Comparison of ENCODE assay signal across 1 cellular context in the genomic region with DNA sequence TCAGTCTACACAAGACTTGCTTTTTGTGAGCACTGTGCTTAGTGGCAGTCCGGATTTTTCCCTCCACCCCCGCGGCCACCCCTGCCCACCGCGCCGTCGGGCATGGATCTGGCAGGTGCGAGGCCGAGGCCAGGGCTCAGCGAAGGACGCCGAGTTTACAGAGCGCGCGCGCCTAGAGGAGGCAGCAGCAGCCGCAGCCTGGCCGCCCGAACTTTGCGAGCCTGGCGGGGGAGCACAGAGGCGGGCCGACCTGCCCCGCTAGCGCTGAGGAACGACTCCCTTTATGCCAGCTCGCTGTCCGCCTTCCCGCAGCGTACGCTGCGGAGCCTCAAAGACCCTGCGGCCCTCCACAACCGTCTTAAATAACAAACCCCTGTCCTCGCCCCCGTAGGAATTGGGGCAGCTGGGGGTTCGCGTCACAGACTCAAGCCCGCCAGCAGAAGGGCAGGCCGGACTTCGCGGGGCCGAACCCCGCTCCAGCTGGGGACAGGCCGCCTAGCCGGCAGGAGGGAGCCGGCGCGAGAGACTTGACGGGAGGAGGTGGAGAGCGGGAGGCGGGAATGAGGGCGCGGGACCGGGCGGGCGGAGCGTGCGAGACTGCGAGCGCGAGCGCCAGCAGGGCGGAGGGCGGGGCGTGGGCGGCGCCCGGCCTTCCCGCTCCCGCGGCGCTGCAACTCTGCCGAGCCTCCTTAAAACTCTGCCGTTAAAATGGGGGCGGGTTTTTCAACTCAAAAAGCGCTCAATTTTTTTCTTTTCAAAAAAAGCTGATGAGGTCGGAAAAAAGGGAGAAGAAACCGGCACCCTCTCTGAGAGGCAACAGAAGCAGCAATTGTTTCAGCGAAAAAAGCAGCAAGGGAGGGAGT.
TF ChIP-seq lines count a peak whose summit lies in the region.

No MANE protein-coding gene starts in this region.

TF ChIP-seq in HepG2, 621 proteins besides CTCF, POLR2A, EP300 and RAD21 (continued from another document and continues in another):
- TF ChIP-seq, protein P1, sequence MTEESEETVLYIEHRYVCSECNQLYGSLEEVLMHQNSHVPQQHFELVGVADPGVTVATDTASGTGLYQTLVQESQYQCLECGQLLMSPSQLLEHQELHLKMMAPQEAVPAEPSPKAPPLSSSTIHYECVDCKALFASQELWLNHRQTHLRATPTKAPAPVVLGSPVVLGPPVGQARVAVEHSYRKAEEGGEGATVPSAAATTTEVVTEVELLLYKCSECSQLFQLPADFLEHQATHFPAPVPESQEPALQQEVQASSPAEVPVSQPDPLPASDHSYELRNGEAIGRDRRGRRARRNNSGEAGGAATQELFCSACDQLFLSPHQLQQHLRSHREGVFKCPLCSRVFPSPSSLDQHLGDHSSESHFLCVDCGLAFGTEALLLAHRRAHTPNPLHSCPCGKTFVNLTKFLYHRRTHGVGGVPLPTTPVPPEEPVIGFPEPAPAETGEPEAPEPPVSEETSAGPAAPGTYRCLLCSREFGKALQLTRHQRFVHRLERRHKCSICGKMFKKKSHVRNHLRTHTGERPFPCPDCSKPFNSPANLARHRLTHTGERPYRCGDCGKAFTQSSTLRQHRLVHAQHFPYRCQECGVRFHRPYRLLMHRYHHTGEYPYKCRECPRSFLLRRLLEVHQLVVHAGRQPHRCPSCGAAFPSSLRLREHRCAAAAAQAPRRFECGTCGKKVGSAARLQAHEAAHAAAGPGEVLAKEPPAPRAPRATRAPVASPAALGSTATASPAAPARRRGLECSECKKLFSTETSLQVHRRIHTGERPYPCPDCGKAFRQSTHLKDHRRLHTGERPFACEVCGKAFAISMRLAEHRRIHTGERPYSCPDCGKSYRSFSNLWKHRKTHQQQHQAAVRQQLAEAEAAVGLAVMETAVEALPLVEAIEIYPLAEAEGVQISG (CRISPR knock-in tag; IDR thresholded peaks at IDR 0.05), result peak; percentile 72
- TF ChIP-seq ZNF296 (CRISPR knock-in tag; conservative IDR thresholded peaks at IDR 0.05) (no peak), MAFK (conservative IDR thresholded peaks at IDR 0.05 in 1 of 2, IDR thresholded peaks at IDR 0.05 in 1 of 2; ENCODE audit: low read length in 2 of 2) (no peak), ZNF317 (CRISPR knock-in tag; IDR thresholded peaks at IDR 0.05) (no peak), ZNF546 (CRISPR knock-in tag; conservative IDR thresholded peaks at IDR 0.05) (peak; percentile 90), CENPT (CRISPR knock-in tag; IDR thresholded peaks at IDR 0.05; ENCODE audit: low read depth) (no peak), ZNF558 (CRISPR knock-in tag; IDR thresholded peaks at IDR 0.05; ENCODE audit: borderline replicate concordance) (0 out of 2 replicates have a peak, but pooled peaks have one; percentile 52), BRD4 (CRISPR knock-in tag; IDR thresholded peaks at IDR 0.05) (peak; percentile 41; the same call in 1 of the 2 replicates), BCL6 (CRISPR knock-in tag; IDR thresholded peaks at IDR 0.05) (peak; percentile 57; the same call in 1 of the 2 replicates), POLR2AphosphoS5 (IDR thresholded peaks at IDR 0.05; ENCODE audit: low read depth, low read length) (peak; percentile 75), ZNF747 (CRISPR knock-in tag; IDR thresholded peaks at IDR 0.05; ENCODE audit: borderline replicate concordance) (peak; percentile 61; the same call in 1 of the 2 replicates), ZNF562 (CRISPR knock-in tag; IDR thresholded peaks at IDR 0.05; ENCODE audit: borderline replicate concordance) (0 out of 2 replicates have a peak, but pooled peaks have one; percentile 60), PLRG1 (conservative IDR thresholded peaks at IDR 0.05) (no peak), ZMYM3 (CRISPR knock-in tag; IDR thresholded peaks at IDR 0.05) (no peak), ZNF580 (CRISPR knock-in tag; IDR thresholded peaks at IDR 0.05; ENCODE audit: borderline replicate concordance, low read depth) (no peak), ZNF12 (CRISPR knock-in tag; IDR thresholded peaks at IDR 0.05) (0 out of 2 replicates have a peak, but pooled peaks have one; percentile 13), TCF12 (IDR thresholded peaks at IDR 0.05) (no peak), TCF12 (CRISPR knock-in tag; IDR thresholded peaks at IDR 0.05) (no peak; the same call in 1 of the 2 replicates), PHF21A (CRISPR knock-in tag; IDR thresholded peaks at IDR 0.05) (peak; percentile 47; the same call in 1 of the 2 replicates), ZNF432 (CRISPR knock-in tag; IDR thresholded peaks at IDR 0.05; ENCODE audit: borderline replicate concordance) (no peak), JUN (CRISPR knock-in tag; IDR thresholded peaks at IDR 0.05) (peak; percentile 24; the same call in 1 of the 2 replicates), MYC (CRISPR knock-in tag; IDR thresholded peaks at IDR 0.05; ENCODE audit: borderline replicate concordance) (peak; percentile 71), GTF2F1 (IDR thresholded peaks at IDR 0.05; ENCODE audit: low read length) (no peak), ZBTB7A (CRISPR knock-in tag; IDR thresholded peaks at IDR 0.05) (peak; percentile 38; the same call in 1 of the 2 replicates), ZNF678 (CRISPR knock-in tag; IDR thresholded peaks at IDR 0.05) (no peak), ZIK1 (CRISPR knock-in tag; IDR thresholded peaks at IDR 0.05; ENCODE audit: borderline replicate concordance, low read depth) (peak; percentile 64), GABPB1 (CRISPR knock-in tag; IDR thresholded peaks at IDR 0.05) (peak; percentile 70; the same call in 1 of the 2 replicates), PAX8 (CRISPR knock-in tag; IDR thresholded peaks at IDR 0.05; ENCODE audit: borderline replicate concordance) (no peak), RFX1 (IDR thresholded peaks at IDR 0.05) (no peak), ELF3 (CRISPR knock-in tag; IDR thresholded peaks at IDR 0.05) (peak; percentile 10; the same call in 1 of the 2 replicates), ZSCAN22 (CRISPR knock-in tag; IDR thresholded peaks at IDR 0.05) (peak; percentile 61; the same call in 1 of the 2 replicates), SMAD9 (CRISPR knock-in tag; IDR thresholded peaks at IDR 0.05) (no peak), ZNF354B (CRISPR knock-in tag; IDR thresholded peaks at IDR 0.05) (no peak), CC2D1A (CRISPR knock-in tag; IDR thresholded peaks at IDR 0.05) (no peak)
- TF ChIP-seq, protein P2, sequence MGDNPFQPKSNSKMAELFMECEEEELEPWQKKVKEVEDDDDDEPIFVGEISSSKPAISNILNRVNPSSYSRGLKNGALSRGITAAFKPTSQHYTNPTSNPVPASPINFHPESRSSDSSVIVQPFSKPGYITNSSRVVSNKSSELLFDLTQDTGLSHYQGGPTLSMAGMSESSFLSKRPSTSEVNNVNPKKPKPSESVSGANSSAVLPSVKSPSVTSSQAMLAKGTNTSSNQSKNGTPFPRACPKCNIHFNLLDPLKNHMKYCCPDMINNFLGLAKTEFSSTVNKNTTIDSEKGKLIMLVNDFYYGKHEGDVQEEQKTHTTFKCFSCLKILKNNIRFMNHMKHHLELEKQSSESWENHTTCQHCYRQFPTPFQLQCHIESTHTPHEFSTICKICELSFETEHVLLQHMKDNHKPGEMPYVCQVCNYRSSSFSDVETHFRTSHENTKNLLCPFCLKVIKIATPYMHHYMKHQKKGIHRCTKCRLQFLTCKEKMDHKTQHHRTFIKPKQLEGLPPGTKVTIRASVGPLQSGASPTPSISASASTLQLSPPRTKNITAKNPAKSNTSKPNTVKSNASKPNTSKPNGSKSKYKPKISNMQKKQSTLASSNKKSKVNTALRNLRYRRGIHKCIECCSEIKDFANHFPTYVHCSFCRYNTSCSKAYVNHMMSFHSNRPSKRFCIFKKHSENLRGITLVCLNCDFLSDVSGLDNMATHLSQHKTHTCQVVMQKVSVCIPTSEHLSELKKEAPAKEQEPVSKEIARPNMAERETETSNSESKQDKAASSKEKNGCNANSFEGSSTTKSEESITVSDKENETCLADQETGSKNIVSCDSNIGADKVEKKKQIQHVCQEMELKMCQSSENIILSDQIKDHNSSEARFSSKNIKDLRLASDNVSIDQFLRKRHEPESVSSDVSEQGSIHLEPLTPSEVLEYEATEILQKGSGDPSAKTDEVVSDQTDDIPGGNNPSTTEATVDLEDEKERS (CRISPR knock-in tag; IDR thresholded peaks at IDR 0.05), result 0 out of 2 replicates have a peak, but pooled peaks have one; percentile 62
- TF ChIP-seq, protein P3, sequence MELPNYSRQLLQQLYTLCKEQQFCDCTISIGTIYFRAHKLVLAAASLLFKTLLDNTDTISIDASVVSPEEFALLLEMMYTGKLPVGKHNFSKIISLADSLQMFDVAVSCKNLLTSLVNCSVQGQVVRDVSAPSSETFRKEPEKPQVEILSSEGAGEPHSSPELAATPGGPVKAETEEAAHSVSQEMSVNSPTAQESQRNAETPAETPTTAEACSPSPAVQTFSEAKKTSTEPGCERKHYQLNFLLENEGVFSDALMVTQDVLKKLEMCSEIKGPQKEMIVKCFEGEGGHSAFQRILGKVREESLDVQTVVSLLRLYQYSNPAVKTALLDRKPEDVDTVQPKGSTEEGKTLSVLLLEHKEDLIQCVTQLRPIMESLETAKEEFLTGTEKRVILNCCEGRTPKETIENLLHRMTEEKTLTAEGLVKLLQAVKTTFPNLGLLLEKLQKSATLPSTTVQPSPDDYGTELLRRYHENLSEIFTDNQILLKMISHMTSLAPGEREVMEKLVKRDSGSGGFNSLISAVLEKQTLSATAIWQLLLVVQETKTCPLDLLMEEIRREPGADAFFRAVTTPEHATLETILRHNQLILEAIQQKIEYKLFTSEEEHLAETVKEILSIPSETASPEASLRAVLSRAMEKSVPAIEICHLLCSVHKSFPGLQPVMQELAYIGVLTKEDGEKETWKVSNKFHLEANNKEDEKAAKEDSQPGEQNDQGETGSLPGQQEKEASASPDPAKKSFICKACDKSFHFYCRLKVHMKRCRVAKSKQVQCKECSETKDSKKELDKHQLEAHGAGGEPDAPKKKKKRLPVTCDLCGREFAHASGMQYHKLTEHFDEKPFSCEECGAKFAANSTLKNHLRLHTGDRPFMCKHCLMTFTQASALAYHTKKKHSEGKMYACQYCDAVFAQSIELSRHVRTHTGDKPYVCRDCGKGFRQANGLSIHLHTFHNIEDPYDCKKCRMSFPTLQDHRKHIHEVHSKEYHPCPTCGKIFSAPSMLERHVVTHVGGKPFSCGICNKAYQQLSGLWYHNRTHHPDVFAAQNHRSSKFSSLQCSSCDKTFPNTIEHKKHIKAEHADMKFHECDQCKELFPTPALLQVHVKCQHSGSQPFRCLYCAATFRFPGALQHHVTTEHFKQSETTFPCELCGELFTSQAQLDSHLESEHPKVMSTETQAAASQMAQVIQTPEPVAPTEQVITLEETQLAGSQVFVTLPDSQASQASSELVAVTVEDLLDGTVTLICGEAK (IDR thresholded peaks at IDR 0.05), result no peak
- TF ChIP-seq, protein P3 (CRISPR knock-in tag; IDR thresholded peaks at IDR 0.05), result peak; percentile 81; the same call in 1 of the 2 replicates
- TF ChIP-seq, protein P4, sequence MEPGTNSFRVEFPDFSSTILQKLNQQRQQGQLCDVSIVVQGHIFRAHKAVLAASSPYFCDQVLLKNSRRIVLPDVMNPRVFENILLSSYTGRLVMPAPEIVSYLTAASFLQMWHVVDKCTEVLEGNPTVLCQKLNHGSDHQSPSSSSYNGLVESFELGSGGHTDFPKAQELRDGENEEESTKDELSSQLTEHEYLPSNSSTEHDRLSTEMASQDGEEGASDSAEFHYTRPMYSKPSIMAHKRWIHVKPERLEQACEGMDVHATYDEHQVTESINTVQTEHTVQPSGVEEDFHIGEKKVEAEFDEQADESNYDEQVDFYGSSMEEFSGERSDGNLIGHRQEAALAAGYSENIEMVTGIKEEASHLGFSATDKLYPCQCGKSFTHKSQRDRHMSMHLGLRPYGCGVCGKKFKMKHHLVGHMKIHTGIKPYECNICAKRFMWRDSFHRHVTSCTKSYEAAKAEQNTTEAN (CRISPR knock-in tag; conservative IDR thresholded peaks at IDR 0.05), result no peak
- TF ChIP-seq, protein P5, sequence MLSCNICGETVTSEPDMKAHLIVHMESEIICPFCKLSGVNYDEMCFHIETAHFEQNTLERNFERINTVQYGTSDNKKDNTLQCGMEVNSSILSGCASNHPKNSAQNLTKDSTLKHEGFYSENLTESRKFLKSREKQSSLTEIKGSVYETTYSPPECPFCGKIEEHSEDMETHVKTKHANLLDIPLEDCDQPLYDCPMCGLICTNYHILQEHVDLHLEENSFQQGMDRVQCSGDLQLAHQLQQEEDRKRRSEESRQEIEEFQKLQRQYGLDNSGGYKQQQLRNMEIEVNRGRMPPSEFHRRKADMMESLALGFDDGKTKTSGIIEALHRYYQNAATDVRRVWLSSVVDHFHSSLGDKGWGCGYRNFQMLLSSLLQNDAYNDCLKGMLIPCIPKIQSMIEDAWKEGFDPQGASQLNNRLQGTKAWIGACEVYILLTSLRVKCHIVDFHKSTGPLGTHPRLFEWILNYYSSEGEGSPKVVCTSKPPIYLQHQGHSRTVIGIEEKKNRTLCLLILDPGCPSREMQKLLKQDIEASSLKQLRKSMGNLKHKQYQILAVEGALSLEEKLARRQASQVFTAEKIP (CRISPR knock-in tag; IDR thresholded peaks at IDR 0.05; ENCODE audit: borderline replicate concordance), result no peak
- TF ChIP-seq, protein P6, sequence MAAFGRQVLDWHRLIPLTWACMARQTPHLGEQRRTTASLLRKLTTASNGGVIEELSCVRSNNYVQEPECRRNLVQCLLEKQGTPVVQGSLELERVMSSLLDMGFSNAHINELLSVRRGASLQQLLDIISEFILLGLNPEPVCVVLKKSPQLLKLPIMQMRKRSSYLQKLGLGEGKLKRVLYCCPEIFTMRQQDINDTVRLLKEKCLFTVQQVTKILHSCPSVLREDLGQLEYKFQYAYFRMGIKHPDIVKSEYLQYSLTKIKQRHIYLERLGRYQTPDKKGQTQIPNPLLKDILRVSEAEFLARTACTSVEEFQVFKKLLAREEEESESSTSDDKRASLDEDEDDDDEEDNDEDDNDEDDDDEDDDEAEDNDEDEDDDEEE (CRISPR knock-in tag; IDR thresholded peaks at IDR 0.05), result peak; percentile 82
